ENCODE assay signal across 8 cellular contexts in genomic region chr12:79407671-79408622, GRCh38.
DNase-seq lines count a peak whose midpoint lies in the region; ATAC-seq, FAIRE-seq and TF ChIP-seq lines count a peak whose summit lies in the region.
"Had no signal": no experiment of that assay in that cellular context is flagged by ENCODE, and none has a peak within 500 bp of the region (broad histone marks: within the 10 kb centered on the region; RNA-seq: fewer than 3 reads in every experiment).

No MANE protein-coding gene starts in this region.

- H3K4me1 ChIP-seq in CD8-positive, alpha-beta T cell (ENCODE audit: insufficient read depth, low read length), result no peaks in the 10 kb centered on the region

- no peaks in the 10 kb centered on the region for H3K27me3 ChIP-seq in CD8-positive, alpha-beta T cell (ENCODE audit: insufficient read depth, low read length)

- H3K4me3 Mint-ChIP-seq in CD8-positive, alpha-beta T cell, result no peak overlapping the region
- H3K4me3 Mint-ChIP-seq: central memory CD8-positive, alpha-beta T cell had no signal

- H3K9ac ChIP-seq in SK-N-MC (ENCODE audit: insufficient read length), result peak overlapping the region; percentile 87

- FAIRE-seq in HTR-8/SVneo (lab: Jason Lieb, UNC), result peak; percentile 89

- H3K9me3 ChIP-seq in SK-N-MC (ENCODE audit: low read depth, low read length), result no peaks in the 10 kb centered on the region
- no peaks in the 10 kb centered on the region for H3K9me3 ChIP-seq in CD8-positive, alpha-beta T cell (ENCODE audit: low read length)

- H3K36me3 Mint-ChIP-seq in CD8-positive, alpha-beta T cell, result no peaks in the 10 kb centered on the region

- TF ChIP-seq CTCF in GM12872 (IDR thresholded peaks at IDR 0.05; ENCODE audit: insufficient read depth, low read depth, low read length) (peak; percentile 50; the same call in 2 of the 3 replicates), foreskin fibroblast (IDR thresholded peaks at IDR 0.05; ENCODE audit: low read depth, low read length) (peak; percentile 80)
- TF ChIP-seq CTCF in CD8-positive, alpha-beta T cell (IDR thresholded peaks at IDR 0.05), result no peak

- CTCF ChIA-PET in CD8-positive, alpha-beta T cell (lab: Charles Lee), result no interaction called here

- H3K36me3 ChIP-seq in SK-N-MC (ENCODE audit: insufficient read depth, low read length), result no peaks in the 10 kb centered on the region
- H3K36me3 ChIP-seq in CD8-positive, alpha-beta T cell (ENCODE audit: insufficient read depth, low read length), result no peaks in the 10 kb centered on the region

- POLR2A ChIA-PET in CD8-positive, alpha-beta T cell (lab: Charles Lee), result no interaction called here

- DNase-seq in HTR-8/SVneo (ENCODE audit: insufficient read length, low spot score) (peak; percentile 51), SK-N-MC (ENCODE audit: low read depth, low spot score) (peak; percentile 71), foreskin fibroblast (peak; percentile 81 to 91), pons (ENCODE audit: low spot score) (peak; percentile 44)
- DNase-seq in CD8-positive, alpha-beta T cell, result no peak

- H3K27me3 Mint-ChIP-seq in CD8-positive, alpha-beta T cell (ENCODE audit: low read depth), result no peaks in the 10 kb centered on the region
- H3K27me3 Mint-ChIP-seq: central memory CD8-positive, alpha-beta T cell had no signal

- peak; percentile 85 for ATAC-seq in GM21576 (IDR thresholded peaks at IDR 0.05; ENCODE audit: unreplicated experiment)
- ATAC-seq in CD8-positive, alpha-beta T cell, result no peak

- H3K27ac ChIP-seq in SK-N-MC, result peak overlapping the region; percentile 99
- H3K27ac ChIP-seq in CD8-positive, alpha-beta T cell (ENCODE audit: low read depth, low read length), result no peak overlapping the region

- H3K9me3 Mint-ChIP-seq in CD8-positive, alpha-beta T cell, result no peaks in the 10 kb centered on the region
- H3K9me3 Mint-ChIP-seq: central memory CD8-positive, alpha-beta T cell had no signal

- no peak overlapping the region for H3K27ac Mint-ChIP-seq in CD8-positive, alpha-beta T cell

- intact Hi-C loops in CD8-positive, alpha-beta T cell (cut with DNase I, micrococcal nuclease), result no loop called here

- H3K4me1 Mint-ChIP-seq in CD8-positive, alpha-beta T cell (ENCODE audit: low read depth), result no peaks in the 10 kb centered on the region
- H3K4me1 Mint-ChIP-seq: central memory CD8-positive, alpha-beta T cell had no signal

- H3K4me3 ChIP-seq in SK-N-MC (peak overlapping the region; percentile 66), foreskin fibroblast (ENCODE audit: low read depth in 1 of 2, low read length in 2 of 2) (no peak overlapping the region)
- H3K4me3 ChIP-seq in CD8-positive, alpha-beta T cell (ENCODE audit: low read depth, low read length), result no peak overlapping the region

Comparison
In these comparisons a context has a peak if more than half of its experiments do, and no peak if none do; other contexts are left out.
1. DNase-seq: peak in HTR-8/SVneo (single experiment), SK-N-MC (single experiment), foreskin fibroblast (2 of 2) and pons (single experiment); none in CD8-positive, alpha-beta T cell (0 of 7).